ENCODE assay signal across 19 cellular contexts in genomic region chr19:815079-815774, GRCh38. TPM values are rescaled to one million over a fixed set of nuclear protein-coding genes. Genes with fewer than 3 reads are reported as not detected.
DNase-seq lines count a peak whose midpoint lies in the region; ATAC-seq and TF ChIP-seq lines count a peak whose summit lies in the region.
"Had no signal": no experiment of that assay in that cellular context is flagged by ENCODE, and none has a peak within 500 bp of the region (broad histone marks: within the 10 kb centered on the region; RNA-seq: fewer than 3 reads in every experiment).

No MANE protein-coding gene starts in this region.

- no peak overlapping the region for H3K4me3 Mint-ChIP-seq in stimulated activated memory B cell treated with anti-CD40 and anti-IgM and Interleukin-4, amounts not matched to agents 10 μg/mL and 1 μg/mL and 100 μg/mL, for 72 hours
- H3K4me3 Mint-ChIP-seq: activated naive CD4-positive, alpha-beta T cell treated with anti-CD3 and anti-CD28 coated beads, Interleukin-2, amount 10 ng/mL, durations not matched to agents 7 days and 5 days had no signal

- H3K27ac ChIP-seq in RWPE2 (ENCODE audit: poor library complexity, severe bottlenecking) (no peak overlapping the region), body of pancreas (no peak overlapping the region)
- H3K27ac ChIP-seq: BLaER1 treated with 17β-estradiol and CSF1 and Interleukin-3, amounts not matched to agents 10 nM and 100 nM; cardiac muscle cell; HL-60; ovary had no signal

- no peak overlapping the region for H3K4me3 ChIP-seq in RWPE2 (ENCODE audit: severe bottlenecking)
- no peak overlapping the region for H3K4me3 ChIP-seq in body of pancreas
- H3K4me3 ChIP-seq: BLaER1 treated with 17β-estradiol and CSF1 and Interleukin-3, amounts not matched to agents 10 nM and 100 nM; cardiac muscle cell; ovary; smooth muscle cell had no signal

- no peaks in the 10 kb centered on the region for H3K27me3 Mint-ChIP-seq in stimulated activated memory B cell treated with anti-CD40 and anti-IgM and Interleukin-4, amounts not matched to agents 10 μg/mL and 1 μg/mL and 100 μg/mL, for 72 hours

- intact Hi-C loops in body of pancreas (cut with DNase I): no loop called here

- ATAC-seq in RWPE2 (ENCODE audit: low read depth): peak; percentile 28
- peak; percentile 19 for ATAC-seq in esophagus mucosa
- peak; percentile 10 for ATAC-seq in stimulated activated memory B cell treated with anti-CD40 and anti-IgM and Interleukin-4, amounts not matched to agents 10 μg/mL and 1 μg/mL and 100 μg/mL, for 72 hours
- no peak for ATAC-seq in body of pancreas
- ATAC-seq in HG03196 (IDR thresholded peaks at IDR 0.05; ENCODE audit: unreplicated experiment): no peak

- H3K4me1 Mint-ChIP-seq in stimulated activated memory B cell treated with anti-CD40 and anti-IgM and Interleukin-4, amounts not matched to agents 10 μg/mL and 1 μg/mL and 100 μg/mL, for 72 hours: no peaks in the 10 kb centered on the region
- H3K4me1 Mint-ChIP-seq: activated naive CD4-positive, alpha-beta T cell treated with anti-CD3 and anti-CD28 coated beads, Interleukin-2, amount 10 ng/mL, durations not matched to agents 7 days and 5 days had no signal

- no peaks in the 10 kb centered on the region for H3K27me3 ChIP-seq in RWPE2 (ENCODE audit: insufficient read depth, poor library complexity, severe bottlenecking)
- no peaks in the 10 kb centered on the region for H3K27me3 ChIP-seq in body of pancreas
- H3K27me3 ChIP-seq: cardiac muscle cell, ovary had no signal

- peaks cover 53% of the 10 kb centered on the region for H3K36me3 Mint-ChIP-seq in stimulated activated memory B cell treated with anti-CD40 and anti-IgM and Interleukin-4, amounts not matched to agents 10 μg/mL and 1 μg/mL and 100 μg/mL, for 72 hours

- TF ChIP-seq POLR2A in GM18526 (IDR thresholded peaks at IDR 0.05; ENCODE audit: extremely low read depth, insufficient read length) (peak; percentile 7), body of pancreas (IDR thresholded peaks at IDR 0.05) (no peak)

- DNase-seq in RWPE2 (ENCODE audit: low spot score): no peak
- DNase-seq in body of pancreas: no peak
- no peak for DNase-seq in NCI-H146 treated with DMSO at 0.1 percent for 48 hours (lab: John Stamatoyannopoulos, UW; ENCODE audit: unreplicated experiment)
- DNase-seq: activated naive CD4-positive, alpha-beta T cell treated with anti-CD3 and anti-CD28 coated beads, Interleukin-2, amount 10 ng/mL, durations not matched to agents 7 days and 5 days; foreskin fibroblast; mammary epithelial cell; NCI-H146; NCI-H446 treated with DMSO at 0.1 percent for 48 hours had no signal

- no peak overlapping the region for H3K27ac Mint-ChIP-seq in stimulated activated memory B cell treated with anti-CD40 and anti-IgM and Interleukin-4, amounts not matched to agents 10 μg/mL and 1 μg/mL and 100 μg/mL, for 72 hours

- no peaks in the 10 kb centered on the region for H3K4me1 ChIP-seq in RWPE2 (ENCODE audit: insufficient read depth, poor library complexity, severe bottlenecking)
- no peaks in the 10 kb centered on the region for H3K4me1 ChIP-seq in body of pancreas
- H3K4me1 ChIP-seq: BLaER1 treated with 17β-estradiol and CSF1 and Interleukin-3, amounts not matched to agents 10 nM and 100 nM had no signal

- H3K9me3 ChIP-seq in RWPE2 (ENCODE audit: severe bottlenecking): no peaks in the 10 kb centered on the region
- no peaks in the 10 kb centered on the region for H3K9me3 ChIP-seq in body of pancreas
- H3K9me3 ChIP-seq: ovary had no signal

- peaks cover 19% of the 10 kb centered on the region for H3K36me3 ChIP-seq in RWPE2 (ENCODE audit: low read depth)
- peaks cover 9 to 15% of the 10 kb centered on the region in 2 donors for H3K36me3 ChIP-seq in body of pancreas (replicated peaks in 1 of 2; ENCODE audit: insufficient read depth in 1 of 2, low read depth in 2 of 2)
- H3K36me3 ChIP-seq: ovary had no signal

- peaks cover 14% of the 10 kb centered on the region for H3K9me3 Mint-ChIP-seq in stimulated activated memory B cell treated with anti-CD40 and anti-IgM and Interleukin-4, amounts not matched to agents 10 μg/mL and 1 μg/mL and 100 μg/mL, for 72 hours
- H3K9me3 Mint-ChIP-seq: activated naive CD4-positive, alpha-beta T cell treated with anti-CD3 and anti-CD28 coated beads, Interleukin-2, amount 10 ng/mL, durations not matched to agents 7 days and 5 days had no signal

- 90 to 99% methylated on average over 2 to 10 of the region's 47 CpGs for WGBS in body of pancreas, 2 donors

- TF ChIP-seq CTCF in RWPE2 (IDR thresholded peaks at IDR 0.05; ENCODE audit: poor library complexity, severe bottlenecking) (no peak), body of pancreas (IDR thresholded peaks at IDR 0.05) (no peak)

RNA-seq across cellular contexts. Expression of gene PLPPR3, which starts 6.5 kb away (rescaled TPM):
- total RNA-seq in esophagus mucosa (not detected), body of pancreas (not detected)
- total RNA-seq: activated CD8-positive, alpha-beta memory T cell treated with anti-CD3 and anti-CD28 coated beads for 36 hours had no signal

RNA-seq across cellular contexts. Expression of gene AZU1, which starts 12.4 kb away (rescaled TPM):
- not detected for total RNA-seq in esophagus mucosa
- total RNA-seq in body of pancreas: under 1 TPM in 1 of 2 donors, not detected in 1; 0.26 TPM
- total RNA-seq: activated CD8-positive, alpha-beta memory T cell treated with anti-CD3 and anti-CD28 coated beads for 36 hours; mammary epithelial cell; SK-MEL-5 had no signal

RNA-seq across cellular contexts. Expression of gene PTBP1, which starts 18.0 kb away (rescaled TPM):
- 279 TPM for total RNA-seq in esophagus mucosa
- total RNA-seq in body of pancreas: 100 to 1,000 TPM in 1 of 2 donors, 10 to 100 TPM in 1; 78.9 to 100 TPM

RNA-seq across cellular contexts. Expression of gene PRTN3, which starts 25.6 kb away (rescaled TPM):
- total RNA-seq in esophagus mucosa (not detected), body of pancreas (under 1 TPM in 1 of 2 donors, not detected in 1; 0.99 TPM)
- total RNA-seq: activated CD8-positive, alpha-beta memory T cell treated with anti-CD3 and anti-CD28 coated beads for 36 hours; mammary epithelial cell; SK-MEL-5; smooth muscle cell had no signal

RNA-seq across cellular contexts. Expression of gene ELANE, which starts 36.9 kb away (rescaled TPM):
- total RNA-seq in esophagus mucosa (not detected), body of pancreas (not detected)
- total RNA-seq: activated CD8-positive, alpha-beta memory T cell treated with anti-CD3 and anti-CD28 coated beads for 36 hours; cardiac muscle cell; mammary epithelial cell; SK-MEL-5; smooth muscle cell had no signal

Comparison
In these comparisons a context has a peak if more than half of its experiments do, and no peak if none do; other contexts are left out.
1. ATAC-seq: peak in RWPE2 (single experiment), esophagus mucosa (single experiment) and stimulated activated memory B cell treated with anti-CD40 and anti-IgM and Interleukin-4, amounts not matched to agents 10 μg/mL and 1 μg/mL and 100 μg/mL, for 72 hours (single experiment); none in body of pancreas (single experiment) and HG03196 (single experiment).